In the genomic region with DNA sequence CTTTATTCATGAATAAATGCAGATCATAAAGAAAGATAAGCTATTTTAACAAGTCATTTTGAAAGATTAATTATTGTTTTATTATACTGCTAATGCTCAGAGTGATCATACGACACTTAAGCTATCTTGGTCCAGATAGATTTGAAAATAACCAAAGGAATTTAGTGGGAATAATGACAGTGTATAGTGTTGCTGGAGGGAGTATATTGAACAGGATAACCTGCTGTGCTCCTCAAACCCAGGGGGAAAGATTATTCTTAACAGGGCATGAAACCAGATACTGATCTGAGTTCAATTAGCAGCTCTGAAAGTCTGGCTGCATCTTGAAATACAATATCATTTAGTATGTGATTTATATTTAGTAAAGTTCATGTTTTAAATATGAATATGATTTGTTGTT, we compare ENCODE assay signal across 20 cellular contexts.
"Had no signal": no experiment of that assay in that cellular context is flagged by ENCODE, and none has a peak within 500 bp of the region (broad histone marks: within the 10 kb centered on the region; RNA-seq: fewer than 3 reads in every experiment).

No MANE protein-coding gene starts in this region.

- ATAC-seq: gastrocnemius medialis; heart left ventricle; left colon; lower lobe of right lung; right cardiac atrium; stimulated activated naive CD8-positive, alpha-beta T cell treated with anti-CD3 and anti-CD28 coated beads, Interleukin-15, Interleukin-2, amounts not matched to agents 100 U/mL and 50 U/mL, for 24 hours had no signal

- H3K4me3 ChIP-seq: adrenal gland, gastrocnemius medialis, heart left ventricle, lower lobe of right lung, skin epidermis had no signal

- DNase-seq: activated CD4-positive, alpha-beta T cell treated with anti-CD3 and anti-CD28 coated beads, Interleukin-2, amount 10 ng/mL, durations not matched to agents 7 days and 5 days; activated effector memory CD4-positive, alpha-beta T cell treated with anti-CD3 and anti-CD28 coated beads, Interleukin-2, amount 50 U/mL, for 16 hours; activated T-cell treated with anti-CD3 and anti-CD28 coated beads, Interleukin-2, amount 50 U/mL, for 24 hours; adrenal gland; dermis blood vessel endothelial cell; erythroblast; gastrocnemius medialis; heart left ventricle; left colon; lower lobe of right lung; nephron progenitor cell; right cardiac atrium; stimulated activated CD4-positive, alpha-beta T cell treated with anti-CD3 and anti-CD28 coated beads, Interleukin-15, amount 100 ng/mL, for 24 hours; stimulated activated CD4-positive, alpha-beta T cell treated with anti-CD3 and anti-CD28 coated beads, Interleukin-4, amount 100 ng/mL, for 1 hour; stimulated activated naive CD8-positive, alpha-beta T cell treated with anti-CD3 and anti-CD28 coated beads, Interleukin-15, Interleukin-2, amounts not matched to agents 100 U/mL and 50 U/mL, for 24 hours; T-helper 9 cell; trophoblast cell had no signal

- H3K4me3 Mint-ChIP-seq: activated CD4-positive, alpha-beta T cell treated with anti-CD3 and anti-CD28 coated beads, Interleukin-2, amount 10 ng/mL, durations not matched to agents 7 days and 5 days; activated naive CD4-positive, alpha-beta T cell treated with anti-CD3 and anti-CD28 coated beads, Interleukin-2, amount 50 U/mL, for 24 hours; activated T-cell treated with anti-CD3 and anti-CD28 coated beads, Interleukin-2, amount 50 U/mL, for 24 hours; nephron progenitor cell had no signal

- H3K27ac ChIP-seq: adrenal gland, gastrocnemius medialis, heart left ventricle, lower lobe of right lung, skin epidermis had no signal

- H3K27me3 ChIP-seq: adrenal gland, gastrocnemius medialis, heart left ventricle had no signal

- H3K4me1 Mint-ChIP-seq: nephron progenitor cell had no signal

- H3K4me1 ChIP-seq: adrenal gland, gastrocnemius medialis, lower lobe of right lung had no signal

- H3K9me3 ChIP-seq: gastrocnemius medialis, heart left ventricle, lower lobe of right lung had no signal

- H3K36me3 ChIP-seq: adrenal gland, gastrocnemius medialis, heart left ventricle, lower lobe of right lung had no signal

- H3K9me3 Mint-ChIP-seq: activated naive CD4-positive, alpha-beta T cell treated with anti-CD3 and anti-CD28 coated beads, Interleukin-2, amount 50 U/mL, for 24 hours; activated T-cell treated with anti-CD3 and anti-CD28 coated beads, Interleukin-2, amount 50 U/mL, for 24 hours; nephron progenitor cell had no signal

- H3K27me3 Mint-ChIP-seq: activated CD4-positive, alpha-beta T cell treated with anti-CD3 and anti-CD28 coated beads, Interleukin-2, amount 10 ng/mL, durations not matched to agents 7 days and 5 days; activated naive CD4-positive, alpha-beta T cell treated with anti-CD3 and anti-CD28 coated beads, Interleukin-2, amount 50 U/mL, for 24 hours; activated T-cell treated with anti-CD3 and anti-CD28 coated beads, Interleukin-2, amount 50 U/mL, for 24 hours; progenitor cell of endocrine pancreas had no signal

- H3K27ac Mint-ChIP-seq: activated CD4-positive, alpha-beta T cell treated with anti-CD3 and anti-CD28 coated beads, Interleukin-2, amount 10 ng/mL, durations not matched to agents 7 days and 5 days; activated naive CD4-positive, alpha-beta T cell treated with anti-CD3 and anti-CD28 coated beads, Interleukin-2, amount 50 U/mL, for 24 hours; activated T-cell treated with anti-CD3 and anti-CD28 coated beads, Interleukin-2, amount 50 U/mL, for 24 hours; nephron progenitor cell; progenitor cell of endocrine pancreas had no signal
